12 cellular contexts compared by ENCODE assay signal in the genomic region with DNA sequence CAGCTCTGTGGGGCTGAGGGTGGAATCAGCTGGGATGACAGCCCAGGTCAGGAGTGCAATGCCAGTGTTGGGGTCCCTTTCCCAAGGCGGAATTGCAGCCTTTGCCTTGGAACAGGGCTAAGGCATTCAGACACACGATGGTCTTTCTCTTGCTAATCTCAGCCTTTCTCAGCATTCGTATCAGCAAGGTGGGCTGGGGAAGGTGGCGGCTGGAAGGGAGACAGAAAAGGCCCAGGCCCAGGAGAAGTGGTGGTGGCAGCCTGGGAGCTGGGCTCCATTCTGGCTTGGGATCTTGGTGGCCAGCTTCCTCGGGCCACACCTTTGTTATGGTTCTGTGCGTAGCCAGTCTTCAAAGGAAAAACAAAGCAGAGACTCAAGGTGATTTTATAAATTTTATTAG. TPM values are rescaled to one million over a fixed set of nuclear protein-coding genes. Genes with fewer than 3 reads are reported as not detected.
DNase-seq lines count a peak whose midpoint lies in the region; ATAC-seq, FAIRE-seq and TF ChIP-seq lines count a peak whose summit lies in the region.
"Had no signal": no experiment of that assay in that cellular context is flagged by ENCODE, and none has a peak within 500 bp of the region (broad histone marks: within the 10 kb centered on the region; RNA-seq: fewer than 3 reads in every experiment).

No MANE protein-coding gene starts in this region.

- dilution Hi-C loops in endothelial cell of umbilical vein (cut with MboI; ENCODE audit: extremely low pct_ligation_motif_present, low sequenced_read_pairs), result no loop called here

- H3K9ac ChIP-seq in endothelial cell of umbilical vein (replicated peaks; ENCODE audit: extremely low read depth, insufficient read depth, low read length), result peak overlapping the region; percentile 94

- FAIRE-seq in endothelial cell of umbilical vein (lab: Jason Lieb, UNC), result no peak
- FAIRE-seq: frontal cortex had no signal

- TF ChIP-seq POLR2A in breast epithelium (IDR thresholded peaks at IDR 0.05) (no peak), endothelial cell of umbilical vein (IDR thresholded peaks at IDR 0.05; ENCODE audit: low read depth, low read length) (no peak)

- H3K36me3 ChIP-seq in breast epithelium (no peaks in the 10 kb centered on the region), endothelial cell of umbilical vein (ENCODE audit: control insufficient read depth in 2 of 2, extremely low read depth in 1 of 2, insufficient read depth in 2 of 2, low read length in 2 of 2) (no peaks in the 10 kb centered on the region)

- no TSS peak for BruUV-seq in MCF 10A (replicated peaks; lab: Mats Ljungman, UMichigan)
- no TSS peak for BruUV-seq in endothelial cell of umbilical vein (replicated peaks; lab: Mats Ljungman, UMichigan)

- ATAC-seq in HG03039 (IDR thresholded peaks at IDR 0.05; ENCODE audit: unreplicated experiment), result no peak
- ATAC-seq in GM19328 (IDR thresholded peaks at IDR 0.05; ENCODE audit: unreplicated experiment), result no peak
- ATAC-seq in GM19455 (IDR thresholded peaks at IDR 0.05; ENCODE audit: unreplicated experiment), result no peak

- no peak overlapping the region for H3K27ac Mint-ChIP-seq in MCF 10A (ENCODE audit: low read depth, unreplicated experiment)
- H3K27ac Mint-ChIP-seq in nephron, result no peak overlapping the region
- H3K27ac Mint-ChIP-seq: activated B cell treated with CpG ODN at 0.5 μM for 24 hours; naive thymus-derived CD4-positive, alpha-beta T cell had no signal

- no peaks in the 10 kb centered on the region for H3K9me1 ChIP-seq in endothelial cell of umbilical vein (replicated peaks; ENCODE audit: control insufficient read depth, extremely low read depth, insufficient read depth, low read length)

- H3K4me1 Mint-ChIP-seq in MCF 10A (ENCODE audit: insufficient read depth, unreplicated experiment) (peaks cover 25% of the 10 kb centered on the region), nephron (peaks cover 12% of the 10 kb centered on the region)

- peaks cover 4% of the 10 kb centered on the region for H3K36me3 Mint-ChIP-seq in MCF 10A (ENCODE audit: insufficient read depth, unreplicated experiment)
- no peaks in the 10 kb centered on the region for H3K36me3 Mint-ChIP-seq in nephron (ENCODE audit: low read depth)
- H3K36me3 Mint-ChIP-seq: naive thymus-derived CD4-positive, alpha-beta T cell had no signal

- no peak overlapping the region for H3K4me3 ChIP-seq in breast epithelium
- no peak overlapping the region for H3K4me3 ChIP-seq in endothelial cell of umbilical vein (replicated peaks in 1 of 3; ENCODE audit: insufficient read depth in 1 of 3, low read depth in 1 of 3, low read length in 3 of 3)

- H3K9me3 ChIP-seq in breast epithelium, result no peaks in the 10 kb centered on the region
- H3K9me3 ChIP-seq in endothelial cell of umbilical vein (replicated peaks; ENCODE audit: control insufficient read depth, insufficient read depth, low read length), result no peaks in the 10 kb centered on the region

- POLR2A ChIA-PET in MCF 10A (lab: Yijun Ruan, JAX) (interaction anchor here (0.6 to 5.0 kb wide), 14 partner anchors 10 to 189 kb away, joined by 3 to 87 read pairs (median 4); a partner anchor contains a TSS), endothelial cell of umbilical vein (lab: Charles Lee) (interaction anchor here (0.6 to 0.9 kb wide), 2 partner anchors 16 to 21 kb away, joined by 3 to 4 read pairs; no protein-coding TSS in a partner anchor)

- intact Hi-C loops in MCF 10A (cut with micrococcal nuclease), result no loop called here
- intact Hi-C loops in breast epithelium (cut with DNase I; ENCODE audit: low total_unique reads), result no loop called here
- intact Hi-C loops in endothelial cell of umbilical vein (cut with micrococcal nuclease), result loop anchor here (5.0 kb wide), 2 partner anchors 33 to 122 kb away; no protein-coding TSS in a partner anchor

- no peak for TF ChIP-seq CTCF in MCF 10A (IDR thresholded peaks at IDR 0.05; ENCODE audit: unreplicated experiment)
- no peak for TF ChIP-seq CTCF in breast epithelium (IDR thresholded peaks at IDR 0.05)
- no peak for TF ChIP-seq CTCF in endothelial cell of umbilical vein (IDR thresholded peaks at IDR 0.05; ENCODE audit: extremely low read depth in 1 of 2, insufficient read depth in 1 of 2, low read depth in 1 of 2, low read length in 2 of 2)
- no peak for TF ChIP-seq CTCF in nephron (IDR thresholded peaks at IDR 0.05; ENCODE audit: unreplicated experiment in 3 of 3)

- DNase-seq in MCF 10A (ENCODE audit: unreplicated experiment) (no peak), breast epithelium (ENCODE audit: low spot score in 2 of 2) (no peak), endothelial cell of umbilical vein (ENCODE audit: low read depth, low spot score) (no peak), dermis blood vessel endothelial cell (no peak)
- DNase-seq: activated B cell treated with CpG ODN at 0.5 μM for 24 hours; naive thymus-derived CD4-positive, alpha-beta T cell; Right ventricle myocardium superior had no signal

- H3K27ac ChIP-seq in breast epithelium (peak overlapping the region in 1 of 2 donors; percentile 83), endothelial cell of umbilical vein (ENCODE audit: insufficient read depth, low read depth, low read length) (peak overlapping the region; percentile 81)

- no peaks in the 10 kb centered on the region for H3K9me3 Mint-ChIP-seq in MCF 10A (ENCODE audit: unreplicated experiment)
- H3K9me3 Mint-ChIP-seq in nephron, result no peaks in the 10 kb centered on the region
- H3K9me3 Mint-ChIP-seq: activated B cell treated with CpG ODN at 0.5 μM for 24 hours had no signal

- H3K4me3 Mint-ChIP-seq in MCF 10A (ENCODE audit: unreplicated experiment) (peak overlapping the region; percentile 72), nephron (peak overlapping the region; percentile 47 to 86 (median 59))

- peaks cover 0 to 3% of the 10 kb centered on the region in 2 donors for H3K4me1 ChIP-seq in breast epithelium
- peaks cover 31% of the 10 kb centered on the region for H3K4me1 ChIP-seq in endothelial cell of umbilical vein (ENCODE audit: control insufficient read depth, extremely low read depth, insufficient read depth, low read length)

- no peaks in the 10 kb centered on the region for H3K27me3 ChIP-seq in breast epithelium
- no peaks in the 10 kb centered on the region for H3K27me3 ChIP-seq in endothelial cell of umbilical vein (ENCODE audit: control insufficient read depth in 2 of 2, insufficient read depth in 2 of 2, low read length in 2 of 2)

- H3K4me2 ChIP-seq in endothelial cell of umbilical vein (ENCODE audit: insufficient read depth, low read length), result peak overlapping the region; percentile 25

- H3K79me2 ChIP-seq in endothelial cell of umbilical vein (ENCODE audit: control insufficient read depth, insufficient read depth, low read length), result peaks cover 39% of the 10 kb centered on the region

- peak overlapping the region; percentile 80 for H2AFZ ChIP-seq in endothelial cell of umbilical vein (ENCODE audit: low read depth, low read length)

- H3K27me3 Mint-ChIP-seq in MCF 10A (ENCODE audit: insufficient read depth, unreplicated experiment), result no peaks in the 10 kb centered on the region
- peaks cover 51% of the 10 kb centered on the region for H3K27me3 Mint-ChIP-seq in nephron (ENCODE audit: low read depth)

- no peaks in the 10 kb centered on the region for H4K20me1 ChIP-seq in endothelial cell of umbilical vein (replicated peaks; ENCODE audit: control insufficient read depth, extremely low read depth, insufficient read depth, low read length)

- CTCF ChIA-PET in MCF 10A (lab: Yijun Ruan, JAX) (interaction anchor here (0.6 to 2.1 kb wide), 8 partner anchors 10 to 205 kb away, joined by 3 to 13 read pairs (median 4); no protein-coding TSS in a partner anchor), endothelial cell of umbilical vein (lab: Charles Lee) (interaction anchor here (0.9 to 3.2 kb wide), 8 partner anchors 11 to 168 kb away, joined by 3 to 17 read pairs (median 6); no protein-coding TSS in a partner anchor)

RNA-seq across cellular contexts. Expression of a gene that starts 1.1 kb away (rescaled TPM):
- 27.2 and 34.8 TPM in 2 replicates for total RNA-seq in MCF 10A (2022)
- 10 to 100 TPM; 11.4 to 65.4 (median 31.5) TPM for total RNA-seq in breast epithelium
- total RNA-seq in endothelial cell of umbilical vein, result 108 and 116 TPM in 2 replicates
- polyA plus RNA-seq in endothelial cell of umbilical vein, result 23.7 and 29.5 TPM in 2 replicates
- polyA plus RNA-seq in endothelial cell of umbilical vein (2011; cell fraction: cytosol; rRNA removed), result 19.4 and 22.2 TPM in 2 replicates
- polyA plus RNA-seq in endothelial cell of umbilical vein (2011; cell fraction: nucleus; rRNA removed), result 126 and 142 TPM in 2 replicates
- 50.9 and 51.5 TPM in 2 replicates for polyA plus RNA-seq in endothelial cell of umbilical vein (2012)
- 197 and 205 TPM in 2 replicates for polyA minus RNA-seq in endothelial cell of umbilical vein
- 3.0 TPM for polyA minus RNA-seq in endothelial cell of umbilical vein (2011; cell fraction: cytosol; rRNA and poly(A)+ RNA removed)
- polyA minus RNA-seq in endothelial cell of umbilical vein (2011; cell fraction: nucleus; rRNA and poly(A)+ RNA removed), result 510 and 605 TPM in 2 replicates
- 115 and 151 TPM in 2 replicates for total RNA-seq in dermis blood vessel endothelial cell
- total RNA-seq: activated B cell treated with CpG ODN at 0.5 μM for 24 hours had no signal
- polyA plus RNA-seq: naive thymus-derived CD4-positive, alpha-beta T cell had no signal

RNA-seq across cellular contexts. Expression of a gene that starts 59.3 kb away (rescaled TPM):
- total RNA-seq in MCF 10A (2022) (41.2 and 41.3 TPM in 2 replicates), breast epithelium (10 to 100 TPM; 38.7 to 61.6 (median 39.0) TPM), endothelial cell of umbilical vein (24.8 and 25.2 TPM in 2 replicates), dermis blood vessel endothelial cell (20.2 and 28.1 TPM in 2 replicates)
- 9.2 and 11.7 TPM in 2 replicates for polyA plus RNA-seq in endothelial cell of umbilical vein
- 5.8 and 6.3 TPM in 2 replicates for polyA plus RNA-seq in endothelial cell of umbilical vein (2011; cell fraction: cytosol; rRNA removed)
- polyA plus RNA-seq in endothelial cell of umbilical vein (2011; cell fraction: nucleus; rRNA removed), result 46.5 and 50.0 TPM in 2 replicates
- polyA plus RNA-seq in endothelial cell of umbilical vein (2012), result 12.1 and 24.0 TPM in 2 replicates
- polyA minus RNA-seq in endothelial cell of umbilical vein, result 14.9 and 27.4 TPM in 2 replicates
- 13.0 TPM for polyA minus RNA-seq in endothelial cell of umbilical vein (2011; cell fraction: cytosol; rRNA and poly(A)+ RNA removed)
- 30.1 and 44.0 TPM in 2 replicates for polyA minus RNA-seq in endothelial cell of umbilical vein (2011; cell fraction: nucleus; rRNA and poly(A)+ RNA removed)

RNA-seq across cellular contexts. Expression of a gene that starts 59.4 kb away (rescaled TPM):
- total RNA-seq in MCF 10A (2022) (19.3 and 20.2 TPM in 2 replicates), breast epithelium (10 to 100 TPM; 28.8 to 83.9 (median 44.2) TPM), endothelial cell of umbilical vein (17.2 and 19.5 TPM in 2 replicates), dermis blood vessel endothelial cell (11.4 and 14.8 TPM in 2 replicates)
- 8.5 and 8.6 TPM in 2 replicates for polyA plus RNA-seq in endothelial cell of umbilical vein
- 7.4 and 9.9 TPM in 2 replicates for polyA plus RNA-seq in endothelial cell of umbilical vein (2011; cell fraction: cytosol; rRNA removed)
- 36.7 and 51.9 TPM in 2 replicates for polyA plus RNA-seq in endothelial cell of umbilical vein (2011; cell fraction: nucleus; rRNA removed)
- 12.8 and 14.6 TPM in 2 replicates for polyA plus RNA-seq in endothelial cell of umbilical vein (2012)
- polyA minus RNA-seq in endothelial cell of umbilical vein, result 5.5 and 8.7 TPM in 2 replicates
- 2.2 TPM for polyA minus RNA-seq in endothelial cell of umbilical vein (2011; cell fraction: cytosol; rRNA and poly(A)+ RNA removed)
- 23.5 and 36.0 TPM in 2 replicates for polyA minus RNA-seq in endothelial cell of umbilical vein (2011; cell fraction: nucleus; rRNA and poly(A)+ RNA removed)
